Comparison of ENCODE assay signal across 21 cellular contexts in genomic region chr1:226966683-226967082, GRCh38. TPM values are rescaled to one million over a fixed set of nuclear protein-coding genes. Genes with fewer than 3 reads are reported as not detected.
DNase-seq lines count a peak whose midpoint lies in the region; ATAC-seq and TF ChIP-seq lines count a peak whose summit lies in the region.
"Had no signal": no experiment of that assay in that cellular context is flagged by ENCODE, and none has a peak within 500 bp of the region (broad histone marks: within the 10 kb centered on the region; RNA-seq: fewer than 3 reads in every experiment).

No MANE protein-coding gene starts in this region.

- no peak for TF ChIP-seq RAD21 in SK-N-SH (IDR thresholded peaks at IDR 0.05; ENCODE audit: low read length)

- POLR2A ChIA-PET in SK-N-SH (lab: Yijun Ruan, JAX): no interaction called here
- POLR2A ChIA-PET in HEK293 (lab: Yijun Ruan, JAX): no interaction called here

- intact Hi-C loops in esophagus muscularis mucosa (cut with DNase I): no loop called here

- H3K9me3 ChIP-seq in SK-N-SH: no peaks in the 10 kb centered on the region
- H3K9me3 ChIP-seq in HEK293 (ENCODE audit: control insufficient read depth, insufficient read depth, low read depth, low read length): no peaks in the 10 kb centered on the region
- H3K9me3 ChIP-seq in esophagus muscularis mucosa: peaks cover 0 to 5% (median 0%) of the 10 kb centered on the region in 4 donors
- H3K9me3 ChIP-seq: BE2C, SJSA1 had no signal

- H3K4me2 ChIP-seq in SK-N-SH: no peak overlapping the region
- H3K4me2 ChIP-seq: KMS-11 had no signal

- no peaks in the 10 kb centered on the region for H3K9me2 ChIP-seq in SK-N-SH

- TF ChIP-seq EP300 in SK-N-SH (IDR thresholded peaks at IDR 0.05; ENCODE audit: borderline replicate concordance in 1 of 2, low read depth in 1 of 2, low read length in 1 of 2): no peak
- TF ChIP-seq EP300 in esophagus muscularis mucosa (IDR thresholded peaks at IDR 0.05): no peak

- H3K9ac ChIP-seq in SK-N-SH: no peak overlapping the region
- H3K9ac ChIP-seq: KMS-11 had no signal

- H3F3A ChIP-seq in SK-N-SH (replicated peaks; ENCODE audit: insufficient read depth): no peaks in the 10 kb centered on the region

- no peaks in the 10 kb centered on the region for H3K79me2 ChIP-seq in SK-N-SH (ENCODE audit: insufficient read depth)

- H3K36me3 ChIP-seq in SK-N-SH (replicated peaks in 1 of 2; ENCODE audit: control insufficient read depth in 1 of 2, insufficient read depth in 2 of 2, low read length in 1 of 2) (peaks cover 0 to 3% of the 10 kb centered on the region in 2 experiments), HEK293 (ENCODE audit: control insufficient read depth in 2 of 2, insufficient read depth in 1 of 2, low read length in 2 of 2) (peaks cover 11 to 45% of the 10 kb centered on the region in 2 experiments; a peak in 2 of 3 replicates), esophagus muscularis mucosa (peaks cover 7 to 64% (median 54%) of the 10 kb centered on the region in 4 donors)
- H3K36me3 ChIP-seq: SJSA1 had no signal

- CTCF ChIA-PET in SK-N-SH (lab: Yijun Ruan, JAX): no interaction called here
- CTCF ChIA-PET in HEK293 (lab: Yijun Ruan, JAX): no interaction called here

- H3K4me3 ChIP-seq in SK-N-SH (ENCODE audit: low read depth in 2 of 2, low read length in 1 of 2): no peak overlapping the region
- H3K4me3 ChIP-seq in HEK293 (ENCODE audit: low read depth, low read length): no peak overlapping the region
- no peak overlapping the region for H3K4me3 ChIP-seq in esophagus muscularis mucosa
- H3K4me3 ChIP-seq: SJSA1 had no signal

- no peaks in the 10 kb centered on the region for H4K20me1 ChIP-seq in SK-N-SH (ENCODE audit: insufficient read depth)

- TF ChIP-seq CTCF in SK-N-SH (IDR thresholded peaks at IDR 0.05): no peak
- TF ChIP-seq CTCF in HEK293 (tag by site-specific recombination; IDR thresholded peaks at IDR 0.05): no peak
- no peak for TF ChIP-seq CTCF in esophagus muscularis mucosa (IDR thresholded peaks at IDR 0.05)

- no peak for ATAC-seq in SK-N-SH treated with all-trans-retinoic acid at 6 μM for 48 hours

- H3K27ac ChIP-seq in SK-N-SH (ENCODE audit: low read depth in 2 of 2, low read length in 1 of 2): no peak overlapping the region
- no peak overlapping the region for H3K27ac ChIP-seq in HEK293 (ENCODE audit: extremely low read depth, low read depth, low read length)
- peak overlapping the region; percentile 62 to 82 (median 72) for H3K27ac ChIP-seq in esophagus muscularis mucosa (replicated peaks in 1 of 4)
- H3K27ac ChIP-seq: 22Rv1, KMS-11, SJSA1 had no signal

- H3K4me1 ChIP-seq in SK-N-SH (ENCODE audit: control insufficient read depth in 1 of 2, insufficient read depth in 2 of 2, low read depth in 1 of 2, low read length in 1 of 2) (no peaks in the 10 kb centered on the region), HEK293 (ENCODE audit: control insufficient read depth, insufficient read depth, low read length) (no peaks in the 10 kb centered on the region), esophagus muscularis mucosa (peaks cover 37 to 51% (median 48%) of the 10 kb centered on the region in 4 donors)
- H3K4me1 ChIP-seq: BE2C, SJSA1 had no signal

- TF ChIP-seq POLR2A in esophagus muscularis mucosa (IDR thresholded peaks at IDR 0.05; ENCODE audit: low read depth): no peak

- H3K27me3 ChIP-seq in SK-N-SH (ENCODE audit: insufficient read depth) (no peaks in the 10 kb centered on the region), esophagus muscularis mucosa (no peaks in the 10 kb centered on the region)
- H3K27me3 ChIP-seq: BE2C, SJSA1 had no signal

- DNase-seq in SK-N-SH (no peak), esophagus muscularis mucosa (ENCODE audit: extremely low spot score) (no peak), putamen (ENCODE audit: low spot score) (peak; percentile 63), SHP77 treated with DMSO at 0.1 percent for 48 hours (lab: John Stamatoyannopoulos, UW) (no peak), SKM-1 (lab: John Stamatoyannopoulos, UW; ENCODE audit: unreplicated experiment) (no peak)
- no peak for DNase-seq in activated CD4-positive, alpha-beta T cell treated with anti-CD3 and anti-CD28 coated beads for 48 hours
- DNase-seq: ACHN; BE2C; CD4-positive, CD25-positive, alpha-beta regulatory T cell; DMS153; H7; MM.1S; NCI-H2029; NCI-H446; NCI-H524 treated with DMSO at 0.1 percent for 48 hours; NCI-H774 had no signal

- WGBS in SK-N-SH (ENCODE audit: low lambda C conversion rate): 99% methylated on average over 4 of the region's 4 CpGs
- 82% methylated on average over 4 of the region's 4 CpGs for WGBS in esophagus muscularis mucosa

- no peak overlapping the region for H2AFZ ChIP-seq in SK-N-SH (ENCODE audit: low read depth)

TF ChIP-seq in SK-N-SH treated with all-trans-retinoic acid at 6 μM for 48 hours, 23 proteins besides CTCF, POLR2A, EP300 and RAD21 (continues in another document):
- TF ChIP-seq ZFP30 (CRISPR knock-in tag; IDR thresholded peaks at IDR 0.05) (no peak), ESRRG (CRISPR knock-in tag; IDR thresholded peaks at IDR 0.05) (no peak), TOX (CRISPR knock-in tag; IDR thresholded peaks at IDR 0.05; ENCODE audit: borderline replicate concordance) (no peak), POU6F1 (CRISPR knock-in tag; IDR thresholded peaks at IDR 0.05; ENCODE audit: borderline replicate concordance, low read depth) (no peak), CREB5 (CRISPR knock-in tag; IDR thresholded peaks at IDR 0.05; ENCODE audit: low read depth) (no peak)

TF ChIP-seq in HEK293, 187 proteins besides CTCF, POLR2A, EP300 and RAD21:
- TF ChIP-seq ZNF133 (tag by site-specific recombination; IDR thresholded peaks at IDR 0.05): no peak
- TF ChIP-seq REST (tag by site-specific recombination; IDR thresholded peaks at IDR 0.05): peak; percentile 85; the same call in 1 of the 2 replicates

RNA-seq across cellular contexts. Expression of gene COQ8A, which starts 26.6 kb away (rescaled TPM):
- polyA plus RNA-seq in SK-N-SH (2012; rRNA removed): 11.8 and 12.1 TPM in 2 replicates
- polyA plus RNA-seq in SK-N-SH (2012; cell fraction: cytosol; rRNA removed): 6.6 and 8.3 TPM in 2 replicates
- 34.6 and 42.3 TPM in 2 replicates for polyA plus RNA-seq in SK-N-SH (2012; cell fraction: nucleus; rRNA removed)
- 100 to 1,000 TPM in 1 of 4 donors, 10 to 100 TPM in 3; 73.1 to 118 (median 80.9) TPM for total RNA-seq in esophagus muscularis mucosa

Comparison
In these comparisons a context has a peak if more than half of its experiments do, and no peak if none do; other contexts are left out.
1. H3K27ac ChIP-seq: peak in esophagus muscularis mucosa (4 of 4); none in SK-N-SH (0 of 2) and HEK293 (single experiment).
2. Of the 4 proteins assayed by ChIP-seq in both HEK293 and SK-N-SH: peak only in HEK293: none; only in SK-N-SH: none; in both: REST; in neither: 3.